Comparison of ENCODE assay signal across 11 cellular contexts in genomic region chr16:2687531-2688308, GRCh38. TPM values are rescaled to one million over a fixed set of nuclear protein-coding genes. Genes with fewer than 3 reads are reported as not detected.
DNase-seq lines count a peak whose midpoint lies in the region; ATAC-seq and TF ChIP-seq lines count a peak whose summit lies in the region.
"Had no signal": no experiment of that assay in that cellular context is flagged by ENCODE, and none has a peak within 500 bp of the region (broad histone marks: within the 10 kb centered on the region; RNA-seq: fewer than 3 reads in every experiment).

No MANE protein-coding gene starts in this region.

- POLR2A ChIA-PET in naive thymus-derived CD4-positive, alpha-beta T cell (lab: Charles Lee), result interaction anchor here (1.5 kb wide), 1 partner anchor 13 kb away, joined by 3 read pairs; no protein-coding TSS in a partner anchor

- no peak overlapping the region for H3K4me3 ChIP-seq in CD4-positive, CD25-positive, alpha-beta regulatory T cell (ENCODE audit: low read depth, low read length)
- H3K4me3 ChIP-seq in GM12865 (ENCODE audit: low read depth, low read length), result peak overlapping the region; percentile 48
- no peak overlapping the region for H3K4me3 ChIP-seq in naive thymus-derived CD4-positive, alpha-beta T cell (ENCODE audit: low read length)
- H3K4me3 ChIP-seq: prostate gland had no signal

- H3K4me1 Mint-ChIP-seq in CD4-positive, CD25-positive, alpha-beta regulatory T cell, result peaks cover 0 to 27% (median 16%) of the 10 kb centered on the region in 4 donors
- H3K4me1 Mint-ChIP-seq in T-helper 17 cell, result peaks cover 10% of the 10 kb centered on the region
- peaks cover 6 to 37% (median 24%) of the 10 kb centered on the region in 7 donors for H3K4me1 Mint-ChIP-seq in naive thymus-derived CD4-positive, alpha-beta T cell

- intact Hi-C loops in naive thymus-derived CD4-positive, alpha-beta T cell (cut with micrococcal nuclease), result no loop called here

- no peaks in the 10 kb centered on the region for H3K27me3 ChIP-seq in CD4-positive, CD25-positive, alpha-beta regulatory T cell (ENCODE audit: control insufficient read depth, insufficient read depth, low read length)
- H3K27me3 ChIP-seq in naive thymus-derived CD4-positive, alpha-beta T cell (ENCODE audit: control insufficient read depth in 2 of 2, insufficient read depth in 2 of 2, low read length in 2 of 2), result no peaks in the 10 kb centered on the region

- no peaks in the 10 kb centered on the region for H3K9me3 Mint-ChIP-seq in CD4-positive, CD25-positive, alpha-beta regulatory T cell
- no peaks in the 10 kb centered on the region for H3K9me3 Mint-ChIP-seq in naive thymus-derived CD4-positive, alpha-beta T cell

- H3K36me3 ChIP-seq in CD4-positive, CD25-positive, alpha-beta regulatory T cell (ENCODE audit: control insufficient read depth, insufficient read depth, low read length), result peaks cover 3% of the 10 kb centered on the region
- H3K36me3 ChIP-seq in naive thymus-derived CD4-positive, alpha-beta T cell (ENCODE audit: control insufficient read depth in 2 of 3, insufficient read depth in 3 of 3, low read length in 3 of 3), result peaks cover 0 to 31% (median 2%) of the 10 kb centered on the region in 3 experiments
- H3K36me3 ChIP-seq: prostate gland had no signal

- TF ChIP-seq CTCF in GM12865 (IDR thresholded peaks at IDR 0.05; ENCODE audit: insufficient read depth, low read depth, low read length, missing control alignments), result no peak

- CTCF ChIA-PET in naive thymus-derived CD4-positive, alpha-beta T cell (lab: Charles Lee), result no interaction called here

- peak overlapping the region in 2 of 4 donors; percentile 50 to 64 for H3K4me3 Mint-ChIP-seq in CD4-positive, CD25-positive, alpha-beta regulatory T cell
- H3K4me3 Mint-ChIP-seq in T-helper 17 cell, result peak overlapping the region; percentile 77
- H3K4me3 Mint-ChIP-seq in naive thymus-derived CD4-positive, alpha-beta T cell, result peak overlapping the region; percentile 45 to 83 (median 67)

- no peaks in the 10 kb centered on the region for H3K27me3 Mint-ChIP-seq in CD4-positive, CD25-positive, alpha-beta regulatory T cell
- no peaks in the 10 kb centered on the region for H3K27me3 Mint-ChIP-seq in T-helper 17 cell
- H3K27me3 Mint-ChIP-seq in naive thymus-derived CD4-positive, alpha-beta T cell, result no peaks in the 10 kb centered on the region

- peak overlapping the region in 2 of 3 donors; percentile 11 to 48 for H3K27ac Mint-ChIP-seq in CD4-positive, CD25-positive, alpha-beta regulatory T cell
- peak overlapping the region; percentile 86 for H3K27ac Mint-ChIP-seq in T-helper 17 cell
- peak overlapping the region in 5 of 9 donors; percentile 45 to 80 (median 63) for H3K27ac Mint-ChIP-seq in naive thymus-derived CD4-positive, alpha-beta T cell

- no peaks in the 10 kb centered on the region for H3K9me3 ChIP-seq in CD4-positive, CD25-positive, alpha-beta regulatory T cell (ENCODE audit: control insufficient read depth in 2 of 2, low read length in 2 of 2)
- H3K9me3 ChIP-seq in T-helper 17 cell (ENCODE audit: control insufficient read depth, low read length, poor library complexity, severe bottlenecking), result no peaks in the 10 kb centered on the region
- H3K9me3 ChIP-seq in naive thymus-derived CD4-positive, alpha-beta T cell (ENCODE audit: control insufficient read depth in 2 of 3, low read length in 3 of 3), result no peaks in the 10 kb centered on the region
- H3K9me3 ChIP-seq: lower lobe of right lung, prostate gland had no signal

- no peak for DNase-seq in CD4-positive, CD25-positive, alpha-beta regulatory T cell
- DNase-seq in GM12865 (ENCODE audit: low read depth), result no peak
- no peak for DNase-seq in T-helper 17 cell
- no peak for DNase-seq in naive thymus-derived CD4-positive, alpha-beta T cell
- DNase-seq in NCI-H226, result no peak
- DNase-seq in germinal center (ENCODE audit: low spot score), result no peak
- DNase-seq: NCI-H146, SW 1271 had no signal

- no peaks in the 10 kb centered on the region for H3K36me3 Mint-ChIP-seq in CD4-positive, CD25-positive, alpha-beta regulatory T cell
- no peaks in the 10 kb centered on the region for H3K36me3 Mint-ChIP-seq in T-helper 17 cell (ENCODE audit: low read depth)
- peaks cover 0 to 5% (median 0%) of the 10 kb centered on the region in 5 donors for H3K36me3 Mint-ChIP-seq in naive thymus-derived CD4-positive, alpha-beta T cell

- no peak overlapping the region for H3K27ac ChIP-seq in CD4-positive, CD25-positive, alpha-beta regulatory T cell (ENCODE audit: insufficient read depth, low read length, poor library complexity, severe bottlenecking)
- H3K27ac ChIP-seq in naive thymus-derived CD4-positive, alpha-beta T cell (ENCODE audit: low read depth, low read length), result peak overlapping the region; percentile 43
- H3K27ac ChIP-seq: prostate gland had no signal

- ATAC-seq in CD4-positive, CD25-positive, alpha-beta regulatory T cell (ENCODE audit: low read depth in 2 of 2), result no peak
- ATAC-seq in T-helper 17 cell (no peak), GM18502 (IDR thresholded peaks at IDR 0.05; ENCODE audit: poor library complexity, unreplicated experiment) (no peak)
- no peak for ATAC-seq in naive thymus-derived CD4-positive, alpha-beta T cell

- peaks cover 17% of the 10 kb centered on the region for H3K4me1 ChIP-seq in CD4-positive, CD25-positive, alpha-beta regulatory T cell (ENCODE audit: control insufficient read depth, insufficient read depth, low read length, poor library complexity, severe bottlenecking)
- H3K4me1 ChIP-seq in naive thymus-derived CD4-positive, alpha-beta T cell (ENCODE audit: control insufficient read depth in 2 of 2, insufficient read depth in 2 of 2, low read length in 2 of 2), result peaks cover 14 to 15% of the 10 kb centered on the region in 2 donors

RNA-seq across cellular contexts. Expression of gene KCTD5, which starts 5.4 kb away (rescaled TPM):
- total RNA-seq in CD4-positive, CD25-positive, alpha-beta regulatory T cell, result 24.1 TPM
- polyA plus RNA-seq in CD4-positive, CD25-positive, alpha-beta regulatory T cell, result 10 to 100 TPM; 17.5 to 26.4 (median 21.9) TPM
- 10 to 100 TPM; 19.6 to 21.9 TPM for total RNA-seq in T-helper 17 cell
- 10 to 100 TPM; 21.4 to 37.5 (median 24.6) TPM for total RNA-seq in naive thymus-derived CD4-positive, alpha-beta T cell
- 10 to 100 TPM; 15.7 to 26.2 TPM for polyA plus RNA-seq in naive thymus-derived CD4-positive, alpha-beta T cell

RNA-seq across cellular contexts. Expression of gene PRSS27, which starts 32.3 kb away (rescaled TPM):
- 0.81 TPM for total RNA-seq in CD4-positive, CD25-positive, alpha-beta regulatory T cell
- polyA plus RNA-seq in CD4-positive, CD25-positive, alpha-beta regulatory T cell, result under 1 TPM in 2 of 4 donors, not detected in 2; 0.13 to 0.14 TPM
- 1 to 10 TPM in 1 of 2 donors, under 1 TPM in 1; 0.83 to 1.4 TPM for total RNA-seq in T-helper 17 cell
- 1 to 10 TPM in 2 of 5 experiments, under 1 TPM in 3; 0.32 to 1.6 (median 0.98) TPM for total RNA-seq in naive thymus-derived CD4-positive, alpha-beta T cell
- polyA plus RNA-seq in naive thymus-derived CD4-positive, alpha-beta T cell, result under 1 TPM in 1 of 2 donors, not detected in 1; 0.39 TPM

Comparison
In these comparisons a context has a peak if more than half of its experiments do, and no peak if none do; other contexts are left out.
1. H3K27ac Mint-ChIP-seq: peak in every context shown above with its lines; median percentile 86 in T-helper 17 cell; 63 in naive thymus-derived CD4-positive, alpha-beta T cell; 30 in CD4-positive, CD25-positive, alpha-beta regulatory T cell.